In the genomic region with DNA sequence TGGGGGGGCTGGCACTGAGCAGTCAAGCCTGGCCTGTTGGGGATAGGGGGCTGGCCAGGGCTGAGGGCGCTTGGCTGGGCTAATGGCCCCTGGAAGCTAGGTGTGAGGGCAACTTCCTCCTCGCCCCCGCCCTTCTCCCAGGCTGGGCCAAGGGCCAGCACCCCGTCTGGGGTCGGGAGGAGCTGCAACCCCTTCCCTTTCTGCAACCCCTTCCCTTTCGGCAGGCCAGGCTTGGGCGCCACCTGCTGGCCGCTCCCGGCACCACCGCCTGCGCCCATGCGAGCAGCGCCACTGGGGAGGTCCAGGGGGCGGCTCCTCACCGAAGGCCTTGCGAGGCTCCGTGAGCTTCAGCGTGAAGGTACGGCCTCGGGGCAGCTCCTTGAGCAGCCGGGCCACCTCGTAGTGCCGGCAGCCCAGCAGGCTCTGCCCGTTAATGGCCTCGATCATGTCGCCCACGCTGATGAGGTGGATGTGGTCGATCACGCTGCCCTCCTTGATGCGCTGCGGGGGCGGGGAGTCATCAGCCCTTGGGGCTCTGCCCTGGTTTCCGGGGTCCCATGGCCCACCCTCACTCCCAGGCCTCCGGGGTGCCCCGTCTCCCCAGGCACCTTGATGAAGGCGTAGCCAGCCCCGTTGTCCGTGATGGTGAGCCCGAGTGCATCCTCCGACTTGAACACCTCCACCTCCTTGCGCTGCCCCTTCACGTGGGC, we compare ENCODE assay signal across 8 cellular contexts. TPM values are rescaled to one million over a fixed set of nuclear protein-coding genes. Genes with fewer than 3 reads are reported as not detected.
DNase-seq lines count a peak whose midpoint lies in the region; ATAC-seq lines count a peak whose summit lies in the region.

No MANE protein-coding gene starts in this region.

- CTCF ChIA-PET in activated naive CD4-positive, alpha-beta T cell treated with anti-CD3 and anti-CD28 coated beads for 36 hours (lab: Charles Lee): interaction anchor here (0.6 to 7.6 kb wide), 27 partner anchors 9 to 343 kb away, joined by 3 to 55 read pairs (median 3); a partner anchor contains a TSS

- peak in 1 of 2 donors; percentile 11 for ATAC-seq in right cardiac atrium

- H3K4me1 Mint-ChIP-seq in activated naive CD4-positive, alpha-beta T cell treated with anti-CD3 and anti-CD28 coated beads for 36 hours (ENCODE audit: low read depth): peaks cover 12% of the 10 kb centered on the region

- no peak overlapping the region for H3K27ac Mint-ChIP-seq in activated naive CD4-positive, alpha-beta T cell treated with anti-CD3 and anti-CD28 coated beads for 36 hours

- no peaks in the 10 kb centered on the region for H3K9me3 ChIP-seq in SJCRH30 (replicated peaks)
- H3K9me3 ChIP-seq in right cardiac atrium (ENCODE audit: control insufficient read depth, low read length): no peaks in the 10 kb centered on the region

- H3K27ac ChIP-seq in SJCRH30 (no peak overlapping the region), right cardiac atrium (ENCODE audit: low read length) (no peak overlapping the region)

- DNase-seq in NCI-H1105 treated with DMSO at 0.1 percent for 48 hours (lab: John Stamatoyannopoulos, UW) (peak; percentile 3), NCI-H1105 (lab: John Stamatoyannopoulos, UW) (no peak), SJCRH30 (peak; percentile 54 to 73), right cardiac atrium (peak in 2 of 3 donors; percentile 77 to 83), GOT3 (lab: John Stamatoyannopoulos, UW) (no peak), A172 (ENCODE audit: low spot score) (no peak)
- DNase-seq in activated naive CD4-positive, alpha-beta T cell treated with anti-CD3 and anti-CD28 coated beads for 36 hours: peak; percentile 74
- DNase-seq in stimulated activated CD4-positive, alpha-beta T cell treated with anti-CD3 and anti-CD28 coated beads, Interleukin-1b, Interleukin-23, amount 100 ng/mL, for 4 hours (ENCODE audit: low read depth in 2 of 2): peak; percentile 61 to 67

- H3K27me3 Mint-ChIP-seq in activated naive CD4-positive, alpha-beta T cell treated with anti-CD3 and anti-CD28 coated beads for 36 hours (ENCODE audit: low read depth): peaks cover 3% of the 10 kb centered on the region

- peaks cover 20% of the 10 kb centered on the region for H3K36me3 ChIP-seq in SJCRH30

- no peak overlapping the region for H3K4me3 Mint-ChIP-seq in activated naive CD4-positive, alpha-beta T cell treated with anti-CD3 and anti-CD28 coated beads for 36 hours

- no peaks in the 10 kb centered on the region for H3K27me3 ChIP-seq in SJCRH30
- no peaks in the 10 kb centered on the region for H3K27me3 ChIP-seq in right cardiac atrium (ENCODE audit: control insufficient read depth, insufficient read depth)

- intact Hi-C loops in activated naive CD4-positive, alpha-beta T cell treated with anti-CD3 and anti-CD28 coated beads for 36 hours (cut with micrococcal nuclease): loop anchor here (2.0 kb wide), 1 partner anchor 281 kb away; no protein-coding TSS in a partner anchor
- intact Hi-C loops in right cardiac atrium (cut with DNase I): no loop called here

- 67% methylated on average over 42 of the region's 42 CpGs for WGBS in right cardiac atrium

- H3K4me3 ChIP-seq in SJCRH30 (no peak overlapping the region), right cardiac atrium (ENCODE audit: low read length) (no peak overlapping the region)

- peaks cover 3% of the 10 kb centered on the region for H3K36me3 Mint-ChIP-seq in activated naive CD4-positive, alpha-beta T cell treated with anti-CD3 and anti-CD28 coated beads for 36 hours (ENCODE audit: low read depth)

- H3K9me3 Mint-ChIP-seq in activated naive CD4-positive, alpha-beta T cell treated with anti-CD3 and anti-CD28 coated beads for 36 hours: no peaks in the 10 kb centered on the region

- H3K4me1 ChIP-seq in SJCRH30: peaks cover 9% of the 10 kb centered on the region
- H3K4me1 ChIP-seq in right cardiac atrium (ENCODE audit: control insufficient read depth, insufficient read depth, low read length): no peaks in the 10 kb centered on the region

RNA-seq across cellular contexts. Expression of a gene that starts 5.0 kb away (rescaled TPM):
- total RNA-seq in SJCRH30 (2014; rRNA removed; shearing (Covaris generic)): 1.2 and 1.7 TPM in 2 replicates
- total RNA-seq in activated naive CD4-positive, alpha-beta T cell treated with anti-CD3 and anti-CD28 coated beads for 36 hours: not detected
- under 1 TPM in 1 of 4 donors, not detected in 3; 0.33 TPM for total RNA-seq in right cardiac atrium
- not detected for polyA plus RNA-seq in right cardiac atrium
- total RNA-seq in A172 (2014; rRNA removed; shearing (Covaris generic)): 0.29 TPM in 1 of 2 replicates, not detected in the other

RNA-seq across cellular contexts. Expression of a gene that starts 15.8 kb away (rescaled TPM):
- 67.4 and 71.1 TPM in 2 replicates for total RNA-seq in SJCRH30 (2014; rRNA removed; shearing (Covaris generic))
- 10 to 100 TPM; 15.4 to 16.5 TPM for total RNA-seq in activated naive CD4-positive, alpha-beta T cell treated with anti-CD3 and anti-CD28 coated beads for 36 hours
- 10 to 100 TPM; 47.0 to 57.3 (median 49.3) TPM for total RNA-seq in right cardiac atrium
- polyA plus RNA-seq in right cardiac atrium: 52.6 TPM
- total RNA-seq in A172 (2014; rRNA removed; shearing (Covaris generic)): 302 and 408 TPM in 2 replicates

RNA-seq across cellular contexts. Expression of a gene that starts 38.1 kb away (rescaled TPM):
- 166 and 178 TPM in 2 replicates for total RNA-seq in SJCRH30 (2014; rRNA removed; shearing (Covaris generic))
- 10 to 100 TPM; 48.1 to 49.5 TPM for total RNA-seq in activated naive CD4-positive, alpha-beta T cell treated with anti-CD3 and anti-CD28 coated beads for 36 hours
- 10 to 100 TPM; 46.7 to 69.5 (median 61.4) TPM for total RNA-seq in right cardiac atrium
- polyA plus RNA-seq in right cardiac atrium: 50.6 TPM
- 216 and 229 TPM in 2 replicates for total RNA-seq in A172 (2014; rRNA removed; shearing (Covaris generic))

RNA-seq across cellular contexts. Expression of a gene that starts 47.0 kb away (rescaled TPM):
- 63.5 and 66.2 TPM in 2 replicates for total RNA-seq in SJCRH30 (2014; rRNA removed; shearing (Covaris generic))
- total RNA-seq in activated naive CD4-positive, alpha-beta T cell treated with anti-CD3 and anti-CD28 coated beads for 36 hours: 100 to 1,000 TPM; 159 to 164 TPM
- total RNA-seq in right cardiac atrium: 100 to 1,000 TPM; 122 to 138 (median 130) TPM
- 79.3 TPM for polyA plus RNA-seq in right cardiac atrium
- 181 and 208 TPM in 2 replicates for total RNA-seq in A172 (2014; rRNA removed; shearing (Covaris generic))

RNA-seq across cellular contexts. Expression of a gene that starts 49.3 kb away (rescaled TPM):
- 188 and 189 TPM in 2 replicates for total RNA-seq in SJCRH30 (2014; rRNA removed; shearing (Covaris generic))
- total RNA-seq in activated naive CD4-positive, alpha-beta T cell treated with anti-CD3 and anti-CD28 coated beads for 36 hours: 100 to 1,000 TPM; 102 to 105 TPM
- total RNA-seq in right cardiac atrium: 100 to 1,000 TPM in 1 of 4 donors, 10 to 100 TPM in 3; 92.3 to 116 (median 96.8) TPM
- 102 TPM for polyA plus RNA-seq in right cardiac atrium
- 69.6 and 81.8 TPM in 2 replicates for total RNA-seq in A172 (2014; rRNA removed; shearing (Covaris generic))

Comparison
In these comparisons a context has a peak if more than half of its experiments do, and no peak if none do; other contexts are left out.
1. DNase-seq: peak in NCI-H1105 treated with DMSO at 0.1 percent for 48 hours (single experiment), SJCRH30 (2 of 2), activated naive CD4-positive, alpha-beta T cell treated with anti-CD3 and anti-CD28 coated beads for 36 hours (single experiment), right cardiac atrium (2 of 3) and stimulated activated CD4-positive, alpha-beta T cell treated with anti-CD3 and anti-CD28 coated beads, Interleukin-1b, Interleukin-23, amount 100 ng/mL, for 4 hours (2 of 2); none in NCI-H1105 (single experiment), GOT3 (single experiment) and A172 (single experiment).